15 cellular contexts compared by ENCODE assay signal in genomic region chr3:66092175-66092990, GRCh38.
"Had no signal": no experiment of that assay in that cellular context is flagged by ENCODE, and none has a peak within 500 bp of the region (broad histone marks: within the 10 kb centered on the region; RNA-seq: fewer than 3 reads in every experiment).

No MANE protein-coding gene starts in this region.

- ATAC-seq: activated CD4-positive, CD25-positive, alpha-beta regulatory T cell treated with anti-CD3 and anti-CD28 coated beads, Interleukin-2, amount 50 U/mL, for 24 hours; activated naive CD4-positive, alpha-beta T cell treated with anti-CD3 and anti-CD28 coated beads, Interleukin-2, amount 50 U/mL, for 72 hours; heart left ventricle; left lung; stimulated activated naive B cell treated with anti-CD40 and anti-IgM and Interleukin-4, amounts not matched to agents 10 μg/mL and 1 μg/mL and 100 μg/mL, for 72 hours had no signal

- DNase-seq: activated CD4-positive, alpha-beta T cell treated with anti-CD3 and anti-CD28 coated beads, Interleukin-2, amount 50 U/mL, for 4 hours; activated effector memory CD4-positive, alpha-beta T cell treated with Interleukin-2 at 50 U/mL for 16 hours; activated T-cell treated with anti-CD3 and anti-CD28 coated beads, Interleukin-2, amount 50 U/mL, for 24 hours; brain microvascular endothelial cell; heart left ventricle; islet precursor cell; left lung; mesendoderm; retina; stimulated activated CD4-positive, alpha-beta T cell treated with anti-CD3 and anti-CD28 coated beads, Interleukin-1b, Interleukin-23, amount 100 ng/mL, for 48 hours; stimulated activated naive B cell treated with anti-CD40 and anti-IgM and Interleukin-4, amounts not matched to agents 10 μg/mL and 1 μg/mL and 100 μg/mL, for 72 hours; SW 1271 had no signal

- H3K27me3 ChIP-seq: brain microvascular endothelial cell, heart left ventricle, left lung had no signal

- H3K4me1 ChIP-seq: heart left ventricle, left lung, parathyroid adenoma had no signal

- H3K27ac ChIP-seq: brain microvascular endothelial cell, heart left ventricle, left lung, parathyroid adenoma had no signal
